18 cellular contexts compared by ENCODE assay signal in the genomic region with DNA sequence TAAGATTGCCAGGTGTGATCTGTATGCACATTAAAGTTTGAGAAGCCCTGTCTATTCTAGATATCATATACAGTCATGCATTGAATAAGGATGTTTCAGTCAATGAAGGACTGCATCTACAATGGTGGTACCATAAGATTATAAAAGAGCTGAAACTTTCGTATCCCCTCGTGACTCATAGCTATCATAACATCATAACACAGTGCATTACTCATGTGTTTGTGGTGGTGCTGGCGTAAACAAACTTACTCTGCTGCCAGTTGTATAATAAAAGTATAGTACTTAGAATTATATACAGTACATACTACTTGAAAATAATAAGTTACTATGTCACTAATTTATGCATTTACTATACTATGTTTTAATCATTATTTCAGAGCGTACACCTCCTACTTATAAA.
A peak's percentile ranks its signal among the peaks of the same experiment; 100 is the strongest.
DNase-seq lines count a peak whose midpoint lies in the region; ATAC-seq and TF ChIP-seq lines count a peak whose summit lies in the region.
"Had no signal": no experiment of that assay in that cellular context is flagged by ENCODE, and none has a peak within 500 bp of the region (broad histone marks: within the 10 kb centered on the region; RNA-seq: fewer than 3 reads in every experiment).

No MANE protein-coding gene starts in this region.

- H3K36me3 Mint-ChIP-seq in activated naive CD8-positive, alpha-beta T cell treated with anti-CD3 and anti-CD28 coated beads, Interleukin-2, amount 50 U/mL, for 24 hours (ENCODE audit: low read depth), result no peaks in the 10 kb centered on the region

- H3K4me1 Mint-ChIP-seq in activated naive CD8-positive, alpha-beta T cell treated with anti-CD3 and anti-CD28 coated beads, Interleukin-2, amount 50 U/mL, for 24 hours, result no peaks in the 10 kb centered on the region

- H3K27ac Mint-ChIP-seq in activated naive CD8-positive, alpha-beta T cell treated with anti-CD3 and anti-CD28 coated beads, Interleukin-2, amount 50 U/mL, for 24 hours, result no peak overlapping the region

- DNase-seq in H4 (ENCODE audit: low spot score), result peak; percentile 25
- peak; percentile 3 for DNase-seq in M059J (ENCODE audit: low read depth)
- peak; percentile 2 for DNase-seq in SW480 (ENCODE audit: low spot score)
- DNase-seq in iris pigment epithelial cell (ENCODE audit: low read depth), result peak; percentile 52
- DNase-seq in DMS53 (lab: John Stamatoyannopoulos, UW), result no peak
- no peak for DNase-seq in activated naive CD8-positive, alpha-beta T cell treated with anti-CD3 and anti-CD28 coated beads, Interleukin-2, amount 50 U/mL, for 24 hours
- DNase-seq in GM20000 (ENCODE audit: low spot score), result no peak
- DNase-seq: BE2C, COR-L47, DMS79 treated with DMSO at 0.1 percent for 48 hours, MV-4-11, NCI-H1105 treated with DMSO at 0.1 percent for 48 hours, NCI-H2029 treated with DMSO at 0.1 percent for 48 hours, NCI-H226, NCI-H524, NCI-H82 had no signal

- peaks cover 30% of the 10 kb centered on the region for H3K9me3 Mint-ChIP-seq in activated naive CD8-positive, alpha-beta T cell treated with anti-CD3 and anti-CD28 coated beads, Interleukin-2, amount 50 U/mL, for 24 hours

- TF ChIP-seq CTCF in GM20000 (IDR thresholded peaks at IDR 0.05; ENCODE audit: extremely low read depth, missing control alignments), result no peak

- no peaks in the 10 kb centered on the region for H3K27me3 Mint-ChIP-seq in activated naive CD8-positive, alpha-beta T cell treated with anti-CD3 and anti-CD28 coated beads, Interleukin-2, amount 50 U/mL, for 24 hours

- ATAC-seq in GM18870 (IDR thresholded peaks at IDR 0.05; ENCODE audit: unreplicated experiment), result no peak
- ATAC-seq in activated naive CD8-positive, alpha-beta T cell treated with anti-CD3 and anti-CD28 coated beads, Interleukin-2, amount 50 U/mL, for 24 hours, result no peak
- ATAC-seq: Right ventricle myocardium inferior had no signal

- H3K4me3 Mint-ChIP-seq in activated naive CD8-positive, alpha-beta T cell treated with anti-CD3 and anti-CD28 coated beads, Interleukin-2, amount 50 U/mL, for 24 hours, result no peak overlapping the region

Comparison
In these comparisons a context has a peak if more than half of its experiments do, and no peak if none do; other contexts are left out.
1. DNase-seq: peak in H4 (single experiment), M059J (single experiment), SW480 (single experiment) and iris pigment epithelial cell (single experiment); none in DMS53 (single experiment), activated naive CD8-positive, alpha-beta T cell treated with anti-CD3 and anti-CD28 coated beads, Interleukin-2, amount 50 U/mL, for 24 hours (single experiment) and GM20000 (single experiment).